ENCODE assay signal across 1 cellular context in genomic region chr12:48851883-48852733, GRCh38.
TF ChIP-seq lines count a peak whose summit lies in the region.

Gene DDX23, minus strand, starts transcription at chr12:48852163. Its CDS starts 6,381 bp downstream, at chr12:48845782.

TF ChIP-seq in K562, 482 proteins besides CTCF, POLR2A, EP300 and RAD21 (continued from another document):
- TF ChIP-seq ZBTB26 (CRISPR knock-in tag; IDR thresholded peaks at IDR 0.05) (no peak), XRCC5 (IDR thresholded peaks at IDR 0.05; ENCODE audit: low read depth, low read length) (no peak; the same call in 1 of the 2 replicates), ZNF717 (CRISPR knock-in tag; IDR thresholded peaks at IDR 0.05) (no peak), ZNF282 (CRISPR knock-in tag; IDR thresholded peaks at IDR 0.05) (no peak), SRSF3 (IDR thresholded peaks at IDR 0.05; ENCODE audit: insufficient read depth, low read length) (no peak), TOE1 (IDR thresholded peaks at IDR 0.05; ENCODE audit: borderline replicate concordance) (no peak; the same call in 1 of the 2 replicates), TOE1 (CRISPR knock-in tag; IDR thresholded peaks at IDR 0.05; ENCODE audit: borderline replicate concordance, low read depth) (no peak), ESRRB (CRISPR knock-in tag; IDR thresholded peaks at IDR 0.05; ENCODE audit: borderline replicate concordance) (no peak), NFE2 (IDR thresholded peaks at IDR 0.05; ENCODE audit: low read depth) (no peak), ZNF583 (CRISPR knock-in tag; IDR thresholded peaks at IDR 0.05) (peak; percentile 93), ZNF134 (CRISPR knock-in tag; conservative IDR thresholded peaks at IDR 0.05) (peak; percentile 74), IRF1 (CRISPR knock-in tag; IDR thresholded peaks at IDR 0.05; ENCODE audit: borderline replicate concordance) (no peak), BHLHE40 (IDR thresholded peaks at IDR 0.05; ENCODE audit: low read length) (no peak; the same call in 1 of the 2 replicates), MEF2D (tag; conservative IDR thresholded peaks at IDR 0.05; ENCODE audit: low read depth) (0 out of 2 replicates have a peak, but pooled peaks have one; percentile 47)
- TF ChIP-seq, protein P1, sequence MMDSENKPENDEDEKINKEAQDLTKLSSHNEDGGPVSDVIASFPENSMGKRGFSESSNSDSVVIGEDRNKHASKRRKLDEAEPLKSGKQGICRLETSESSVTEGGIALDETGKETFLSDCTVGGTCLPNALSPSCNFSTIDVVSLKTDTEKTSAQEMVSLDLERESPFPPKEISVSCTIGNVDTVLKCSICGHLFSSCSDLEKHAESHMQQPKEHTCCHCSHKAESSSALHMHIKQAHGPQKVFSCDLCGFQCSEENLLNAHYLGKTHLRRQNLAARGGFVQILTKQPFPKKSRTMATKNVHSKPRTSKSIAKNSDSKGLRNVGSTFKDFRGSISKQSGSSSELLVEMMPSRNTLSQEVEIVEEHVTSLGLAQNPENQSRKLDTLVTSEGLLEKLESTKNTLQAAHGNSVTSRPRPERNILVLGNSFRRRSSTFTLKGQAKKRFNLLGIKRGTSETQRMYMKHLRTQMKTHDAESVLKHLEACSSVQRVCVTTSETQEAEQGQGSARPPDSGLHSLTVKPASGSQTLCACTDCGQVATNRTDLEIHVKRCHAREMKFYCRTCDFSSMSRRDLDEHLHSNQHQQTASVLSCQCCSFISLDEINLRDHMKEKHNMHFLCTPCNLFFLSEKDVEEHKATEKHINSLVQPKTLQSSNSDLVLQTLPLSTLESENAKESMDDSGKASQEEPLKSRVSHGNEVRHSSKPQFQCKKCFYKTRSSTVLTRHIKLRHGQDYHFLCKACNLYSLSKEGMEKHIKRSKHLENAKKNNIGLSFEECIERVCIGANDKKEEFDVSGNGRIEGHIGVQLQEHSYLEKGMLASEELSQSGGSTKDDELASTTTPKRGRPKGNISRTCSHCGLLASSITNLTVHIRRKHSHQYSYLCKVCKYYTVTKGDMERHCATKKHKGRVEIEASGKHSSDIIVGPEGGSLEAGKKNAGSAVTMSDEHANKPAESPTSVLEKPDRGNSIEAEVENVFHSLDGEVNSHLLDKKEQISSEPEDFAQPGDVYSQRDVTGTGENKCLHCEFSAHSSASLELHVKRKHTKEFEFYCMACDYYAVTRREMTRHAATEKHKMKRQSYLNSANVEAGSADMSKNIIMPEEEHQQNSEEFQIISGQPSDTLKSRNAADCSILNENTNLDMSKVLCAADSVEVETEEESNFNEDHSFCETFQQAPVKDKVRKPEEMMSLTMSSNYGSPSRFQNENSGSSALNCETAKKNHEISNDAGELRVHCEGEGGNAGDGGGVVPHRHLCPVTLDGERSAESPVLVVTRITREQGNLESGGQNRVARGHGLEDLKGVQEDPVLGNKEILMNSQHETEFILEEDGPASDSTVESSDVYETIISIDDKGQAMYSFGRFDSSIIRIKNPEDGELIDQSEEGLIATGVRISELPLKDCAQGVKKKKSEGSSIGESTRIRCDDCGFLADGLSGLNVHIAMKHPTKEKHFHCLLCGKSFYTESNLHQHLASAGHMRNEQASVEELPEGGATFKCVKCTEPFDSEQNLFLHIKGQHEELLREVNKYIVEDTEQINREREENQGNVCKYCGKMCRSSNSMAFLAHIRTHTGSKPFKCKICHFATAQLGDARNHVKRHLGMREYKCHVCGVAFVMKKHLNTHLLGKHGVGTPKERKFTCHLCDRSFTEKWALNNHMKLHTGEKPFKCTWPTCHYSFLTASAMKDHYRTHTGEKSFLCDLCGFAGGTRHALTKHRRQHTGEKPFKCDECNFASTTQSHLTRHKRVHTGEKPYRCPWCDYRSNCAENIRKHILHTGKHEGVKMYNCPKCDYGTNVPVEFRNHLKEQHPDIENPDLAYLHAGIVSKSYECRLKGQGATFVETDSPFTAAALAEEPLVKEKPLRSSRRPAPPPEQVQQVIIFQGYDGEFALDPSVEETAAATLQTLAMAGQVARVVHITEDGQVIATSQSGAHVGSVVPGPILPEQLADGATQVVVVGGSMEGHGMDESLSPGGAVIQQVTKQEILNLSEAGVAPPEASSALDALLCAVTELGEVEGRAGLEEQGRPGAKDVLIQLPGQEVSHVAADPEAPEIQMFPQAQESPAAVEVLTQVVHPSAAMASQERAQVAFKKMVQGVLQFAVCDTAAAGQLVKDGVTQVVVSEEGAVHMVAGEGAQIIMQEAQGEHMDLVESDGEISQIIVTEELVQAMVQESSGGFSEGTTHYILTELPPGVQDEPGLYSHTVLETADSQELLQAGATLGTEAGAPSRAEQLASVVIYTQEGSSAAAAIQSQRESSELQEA (IDR thresholded peaks at IDR 0.05; ENCODE audit: low read depth): peak; percentile 75
- TF ChIP-seq, protein P2, sequence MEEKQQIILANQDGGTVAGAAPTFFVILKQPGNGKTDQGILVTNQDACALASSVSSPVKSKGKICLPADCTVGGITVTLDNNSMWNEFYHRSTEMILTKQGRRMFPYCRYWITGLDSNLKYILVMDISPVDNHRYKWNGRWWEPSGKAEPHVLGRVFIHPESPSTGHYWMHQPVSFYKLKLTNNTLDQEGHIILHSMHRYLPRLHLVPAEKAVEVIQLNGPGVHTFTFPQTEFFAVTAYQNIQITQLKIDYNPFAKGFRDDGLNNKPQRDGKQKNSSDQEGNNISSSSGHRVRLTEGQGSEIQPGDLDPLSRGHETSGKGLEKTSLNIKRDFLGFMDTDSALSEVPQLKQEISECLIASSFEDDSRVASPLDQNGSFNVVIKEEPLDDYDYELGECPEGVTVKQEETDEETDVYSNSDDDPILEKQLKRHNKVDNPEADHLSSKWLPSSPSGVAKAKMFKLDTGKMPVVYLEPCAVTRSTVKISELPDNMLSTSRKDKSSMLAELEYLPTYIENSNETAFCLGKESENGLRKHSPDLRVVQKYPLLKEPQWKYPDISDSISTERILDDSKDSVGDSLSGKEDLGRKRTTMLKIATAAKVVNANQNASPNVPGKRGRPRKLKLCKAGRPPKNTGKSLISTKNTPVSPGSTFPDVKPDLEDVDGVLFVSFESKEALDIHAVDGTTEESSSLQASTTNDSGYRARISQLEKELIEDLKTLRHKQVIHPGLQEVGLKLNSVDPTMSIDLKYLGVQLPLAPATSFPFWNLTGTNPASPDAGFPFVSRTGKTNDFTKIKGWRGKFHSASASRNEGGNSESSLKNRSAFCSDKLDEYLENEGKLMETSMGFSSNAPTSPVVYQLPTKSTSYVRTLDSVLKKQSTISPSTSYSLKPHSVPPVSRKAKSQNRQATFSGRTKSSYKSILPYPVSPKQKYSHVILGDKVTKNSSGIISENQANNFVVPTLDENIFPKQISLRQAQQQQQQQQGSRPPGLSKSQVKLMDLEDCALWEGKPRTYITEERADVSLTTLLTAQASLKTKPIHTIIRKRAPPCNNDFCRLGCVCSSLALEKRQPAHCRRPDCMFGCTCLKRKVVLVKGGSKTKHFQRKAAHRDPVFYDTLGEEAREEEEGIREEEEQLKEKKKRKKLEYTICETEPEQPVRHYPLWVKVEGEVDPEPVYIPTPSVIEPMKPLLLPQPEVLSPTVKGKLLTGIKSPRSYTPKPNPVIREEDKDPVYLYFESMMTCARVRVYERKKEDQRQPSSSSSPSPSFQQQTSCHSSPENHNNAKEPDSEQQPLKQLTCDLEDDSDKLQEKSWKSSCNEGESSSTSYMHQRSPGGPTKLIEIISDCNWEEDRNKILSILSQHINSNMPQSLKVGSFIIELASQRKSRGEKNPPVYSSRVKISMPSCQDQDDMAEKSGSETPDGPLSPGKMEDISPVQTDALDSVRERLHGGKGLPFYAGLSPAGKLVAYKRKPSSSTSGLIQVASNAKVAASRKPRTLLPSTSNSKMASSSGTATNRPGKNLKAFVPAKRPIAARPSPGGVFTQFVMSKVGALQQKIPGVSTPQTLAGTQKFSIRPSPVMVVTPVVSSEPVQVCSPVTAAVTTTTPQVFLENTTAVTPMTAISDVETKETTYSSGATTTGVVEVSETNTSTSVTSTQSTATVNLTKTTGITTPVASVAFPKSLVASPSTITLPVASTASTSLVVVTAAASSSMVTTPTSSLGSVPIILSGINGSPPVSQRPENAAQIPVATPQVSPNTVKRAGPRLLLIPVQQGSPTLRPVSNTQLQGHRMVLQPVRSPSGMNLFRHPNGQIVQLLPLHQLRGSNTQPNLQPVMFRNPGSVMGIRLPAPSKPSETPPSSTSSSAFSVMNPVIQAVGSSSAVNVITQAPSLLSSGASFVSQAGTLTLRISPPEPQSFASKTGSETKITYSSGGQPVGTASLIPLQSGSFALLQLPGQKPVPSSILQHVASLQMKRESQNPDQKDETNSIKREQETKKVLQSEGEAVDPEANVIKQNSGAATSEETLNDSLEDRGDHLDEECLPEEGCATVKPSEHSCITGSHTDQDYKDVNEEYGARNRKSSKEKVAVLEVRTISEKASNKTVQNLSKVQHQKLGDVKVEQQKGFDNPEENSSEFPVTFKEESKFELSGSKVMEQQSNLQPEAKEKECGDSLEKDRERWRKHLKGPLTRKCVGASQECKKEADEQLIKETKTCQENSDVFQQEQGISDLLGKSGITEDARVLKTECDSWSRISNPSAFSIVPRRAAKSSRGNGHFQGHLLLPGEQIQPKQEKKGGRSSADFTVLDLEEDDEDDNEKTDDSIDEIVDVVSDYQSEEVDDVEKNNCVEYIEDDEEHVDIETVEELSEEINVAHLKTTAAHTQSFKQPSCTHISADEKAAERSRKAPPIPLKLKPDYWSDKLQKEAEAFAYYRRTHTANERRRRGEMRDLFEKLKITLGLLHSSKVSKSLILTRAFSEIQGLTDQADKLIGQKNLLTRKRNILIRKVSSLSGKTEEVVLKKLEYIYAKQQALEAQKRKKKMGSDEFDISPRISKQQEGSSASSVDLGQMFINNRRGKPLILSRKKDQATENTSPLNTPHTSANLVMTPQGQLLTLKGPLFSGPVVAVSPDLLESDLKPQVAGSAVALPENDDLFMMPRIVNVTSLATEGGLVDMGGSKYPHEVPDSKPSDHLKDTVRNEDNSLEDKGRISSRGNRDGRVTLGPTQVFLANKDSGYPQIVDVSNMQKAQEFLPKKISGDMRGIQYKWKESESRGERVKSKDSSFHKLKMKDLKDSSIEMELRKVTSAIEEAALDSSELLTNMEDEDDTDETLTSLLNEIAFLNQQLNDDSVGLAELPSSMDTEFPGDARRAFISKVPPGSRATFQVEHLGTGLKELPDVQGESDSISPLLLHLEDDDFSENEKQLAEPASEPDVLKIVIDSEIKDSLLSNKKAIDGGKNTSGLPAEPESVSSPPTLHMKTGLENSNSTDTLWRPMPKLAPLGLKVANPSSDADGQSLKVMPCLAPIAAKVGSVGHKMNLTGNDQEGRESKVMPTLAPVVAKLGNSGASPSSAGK (IDR thresholded peaks at IDR 0.05): no peak
- TF ChIP-seq, protein P3, sequence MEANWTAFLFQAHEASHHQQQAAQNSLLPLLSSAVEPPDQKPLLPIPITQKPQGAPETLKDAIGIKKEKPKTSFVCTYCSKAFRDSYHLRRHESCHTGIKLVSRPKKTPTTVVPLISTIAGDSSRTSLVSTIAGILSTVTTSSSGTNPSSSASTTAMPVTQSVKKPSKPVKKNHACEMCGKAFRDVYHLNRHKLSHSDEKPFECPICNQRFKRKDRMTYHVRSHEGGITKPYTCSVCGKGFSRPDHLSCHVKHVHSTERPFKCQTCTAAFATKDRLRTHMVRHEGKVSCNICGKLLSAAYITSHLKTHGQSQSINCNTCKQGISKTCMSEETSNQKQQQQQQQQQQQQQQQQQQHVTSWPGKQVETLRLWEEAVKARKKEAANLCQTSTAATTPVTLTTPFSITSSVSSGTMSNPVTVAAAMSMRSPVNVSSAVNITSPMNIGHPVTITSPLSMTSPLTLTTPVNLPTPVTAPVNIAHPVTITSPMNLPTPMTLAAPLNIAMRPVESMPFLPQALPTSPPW (CRISPR knock-in tag; IDR thresholded peaks at IDR 0.05): peak; percentile 100
TF ChIP-seq in K562: peak in this region for 168.
